ENCODE assay signal across 23 cellular contexts in the genomic region with DNA sequence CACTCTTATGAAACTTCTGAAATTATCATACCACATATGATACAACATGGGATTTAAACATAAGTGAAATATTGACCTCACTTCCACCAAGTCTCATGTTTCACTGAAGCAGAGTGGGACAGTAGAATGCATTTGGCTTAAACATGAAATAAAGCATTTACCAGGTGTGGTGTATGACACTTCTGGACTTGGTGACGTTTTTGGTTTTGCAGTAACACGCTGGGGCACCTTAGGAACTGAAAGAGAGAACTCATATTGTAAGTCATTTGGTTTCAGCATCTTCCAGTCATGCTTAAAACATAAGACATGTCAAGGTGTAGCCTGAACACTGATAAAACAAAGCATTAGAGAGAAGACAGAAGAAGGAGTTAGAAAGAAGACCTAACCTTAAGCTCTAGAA.
DNase-seq lines count a peak whose midpoint lies in the region; ATAC-seq and TF ChIP-seq lines count a peak whose summit lies in the region.
"Had no signal": no experiment of that assay in that cellular context is flagged by ENCODE, and none has a peak within 500 bp of the region (broad histone marks: within the 10 kb centered on the region; RNA-seq: fewer than 3 reads in every experiment).

No MANE protein-coding gene starts in this region.

- H3K4me3 ChIP-seq in SK-N-MC = no peak overlapping the region
- H3K4me3 ChIP-seq: BLaER1 had no signal

- H3K9ac ChIP-seq in SK-N-MC (ENCODE audit: insufficient read length) = no peak overlapping the region
- H3K9ac ChIP-seq: BLaER1 had no signal

- H3K36me3 Mint-ChIP-seq in nephron (ENCODE audit: low read depth) = no peaks in the 10 kb centered on the region
- H3K36me3 Mint-ChIP-seq: CD14-positive monocyte; CD4-positive, alpha-beta memory T cell; CD4-positive, CD25-positive, alpha-beta regulatory T cell; CD8-positive, alpha-beta memory T cell had no signal

- peak; percentile 76 for ATAC-seq in GM18867 (IDR thresholded peaks at IDR 0.05; ENCODE audit: unreplicated experiment)

- peaks cover 7% of the 10 kb centered on the region; the same call in 1 of the 2 replicates for H3K36me3 ChIP-seq in SK-N-MC (ENCODE audit: insufficient read depth, low read length)
- H3K36me3 ChIP-seq: BE2C, BLaER1 had no signal

- H3K4me1 Mint-ChIP-seq in nephron = peaks cover 18% of the 10 kb centered on the region
- H3K4me1 Mint-ChIP-seq: CD14-positive monocyte; CD4-positive, alpha-beta memory T cell; CD4-positive, CD25-positive, alpha-beta regulatory T cell; CD8-positive, alpha-beta memory T cell had no signal

- H3K27me3 Mint-ChIP-seq in nephron (ENCODE audit: low read depth) = no peaks in the 10 kb centered on the region

- DNase-seq in SK-N-MC (ENCODE audit: low read depth, low spot score) = no peak
- DNase-seq in globus pallidus (ENCODE audit: low spot score) = no peak
- DNase-seq in NK-92 treated with Interleukin-12 subunit alpha and Interleukin-12 subunit beta, amount 100 ng/mL, for 24 hours (lab: John Stamatoyannopoulos, UW) = no peak
- DNase-seq in NCI-H146 treated with DMSO at 0.1 percent for 48 hours (lab: John Stamatoyannopoulos, UW; ENCODE audit: unreplicated experiment) = no peak
- DNase-seq: 8988T; ACHN; BE2C; C1 segment of cervical spinal cord; CD4-positive, alpha-beta memory T cell; CD4-positive, CD25-positive, alpha-beta regulatory T cell; CD8-positive, alpha-beta memory T cell; COR-L47; DMS 273 treated with DMSO at 0.1 percent for 48 hours; DMS153; DMS53; DMS79; DND-41; EL; GDM1 had no signal

- H3K9me3 ChIP-seq in SK-N-MC (ENCODE audit: low read depth, low read length) = peaks cover 3% of the 10 kb centered on the region; the same call in 1 of the 2 replicates
- H3K9me3 ChIP-seq: BE2C, BLaER1 had no signal

- H3K27ac Mint-ChIP-seq in nephron = peak overlapping the region in 2 of 3 experiments; percentile 50 to 79
- H3K27ac Mint-ChIP-seq: CD14-positive monocyte; CD4-positive, alpha-beta memory T cell; CD4-positive, CD25-positive, alpha-beta regulatory T cell; CD8-positive, alpha-beta memory T cell had no signal

- H3K27ac ChIP-seq in SK-N-MC = peak overlapping the region; percentile 88
- H3K27ac ChIP-seq: BLaER1 had no signal

- H3K4me3 Mint-ChIP-seq in nephron = no peak overlapping the region
- H3K4me3 Mint-ChIP-seq: CD14-positive monocyte; CD4-positive, alpha-beta memory T cell; CD4-positive, CD25-positive, alpha-beta regulatory T cell; CD8-positive, alpha-beta memory T cell had no signal

- no peak for TF ChIP-seq CTCF in nephron (IDR thresholded peaks at IDR 0.05; ENCODE audit: unreplicated experiment in 3 of 3)

- H3K9me3 Mint-ChIP-seq in nephron = no peaks in the 10 kb centered on the region
- H3K9me3 Mint-ChIP-seq: CD4-positive, alpha-beta memory T cell; CD8-positive, alpha-beta memory T cell had no signal
